ENCODE assay signal across 8 cellular contexts in the genomic region with DNA sequence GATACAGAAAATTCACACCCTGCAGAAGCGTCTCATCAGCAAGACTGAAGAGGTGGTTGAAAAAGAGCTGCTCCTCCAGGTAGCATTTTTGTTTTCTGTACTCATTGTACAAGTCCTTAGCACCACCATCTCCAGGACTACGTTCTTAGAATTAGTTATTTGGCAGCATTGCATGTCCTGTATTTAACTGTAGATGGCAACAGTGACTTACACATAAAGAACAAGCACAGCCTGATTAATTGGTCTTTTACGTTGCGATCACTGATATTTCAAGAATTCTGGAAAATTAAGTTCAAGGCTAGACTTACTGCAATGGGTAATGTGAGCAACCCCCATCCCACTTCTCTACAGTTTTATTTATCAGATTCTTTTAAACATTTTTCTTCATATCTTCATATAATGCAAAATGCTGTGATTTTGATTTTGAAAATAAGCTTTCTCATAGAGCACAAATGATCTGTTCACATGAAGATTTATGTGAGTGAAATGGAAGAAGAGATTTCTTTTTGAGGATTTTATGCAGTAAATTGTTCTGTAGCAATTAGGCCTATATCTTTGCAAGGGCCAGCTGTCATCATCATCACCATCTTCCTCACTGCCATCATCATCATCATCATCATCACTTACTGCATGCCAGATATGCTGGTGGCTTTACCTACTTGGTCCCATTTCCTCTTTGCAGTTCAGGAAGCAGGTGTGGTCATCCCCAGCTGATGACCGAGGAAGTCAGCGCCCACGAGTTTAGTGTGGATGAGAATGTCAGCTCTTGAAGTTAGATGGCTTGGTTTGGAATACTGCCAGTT. TPM values are rescaled to one million over a fixed set of nuclear protein-coding genes. Genes with fewer than 3 reads are reported as not detected.
A peak's percentile ranks its signal among the peaks of the same experiment; 100 is the strongest.
DNase-seq lines count a peak whose midpoint lies in the region; ATAC-seq and TF ChIP-seq lines count a peak whose summit lies in the region.

No MANE protein-coding gene starts in this region.

- H3K4me1 ChIP-seq in HEK293 (ENCODE audit: control insufficient read depth, insufficient read depth, low read length) (no peaks in the 10 kb centered on the region), SK-N-SH (ENCODE audit: control insufficient read depth in 1 of 2, insufficient read depth in 2 of 2, low read depth in 1 of 2, low read length in 1 of 2) (no peaks in the 10 kb centered on the region; a peak in 1 of 4 replicates)

- TF ChIP-seq RAD21 in SK-N-SH (IDR thresholded peaks at IDR 0.05; ENCODE audit: low read length): peak; percentile 93

- H3K27ac ChIP-seq in HEK293 (ENCODE audit: extremely low read depth, low read depth, low read length) (no peak overlapping the region), SK-N-SH (ENCODE audit: low read depth in 2 of 2, low read length in 1 of 2) (no peak overlapping the region)

- H3K4me3 Mint-ChIP-seq in immature natural killer cell: no peak overlapping the region

- H3K9me2 ChIP-seq in SK-N-SH: no peaks in the 10 kb centered on the region

- peak; percentile 55 for DNase-seq in DMS 273 (lab: John Stamatoyannopoulos, UW; ENCODE audit: unreplicated experiment)
- DNase-seq in SK-N-SH: peak; percentile 44
- DNase-seq in immature natural killer cell: peak in 2 of 3 donors; percentile 19 to 24

- no peaks in the 10 kb centered on the region for H3K9me3 Mint-ChIP-seq in immature natural killer cell

- H3K36me3 Mint-ChIP-seq in immature natural killer cell: no peaks in the 10 kb centered on the region

- CTCF ChIA-PET in HEK293 (lab: Yijun Ruan, JAX) (interaction anchor here (0.6 to 3.2 kb wide), 34 partner anchors 8 to 219 kb away, joined by 3 to 51 read pairs (median 4); no protein-coding TSS in a partner anchor), SK-N-SH (lab: Yijun Ruan, JAX) (interaction anchor here (0.6 to 6.3 kb wide), 76 partner anchors 9 to 615 kb away, joined by 3 to 111 read pairs (median 5); a partner anchor contains a TSS)

- TF ChIP-seq CTCF in HEK293 (tag by site-specific recombination; IDR thresholded peaks at IDR 0.05) (peak; percentile 35; the same call in 1 of the 2 replicates), SK-N-SH (IDR thresholded peaks at IDR 0.05) (peak; percentile 84)

- no peak overlapping the region for H3K9ac ChIP-seq in SK-N-SH

- no peaks in the 10 kb centered on the region for H3K9me3 ChIP-seq in HEK293 (ENCODE audit: control insufficient read depth, insufficient read depth, low read depth, low read length)
- H3K9me3 ChIP-seq in SK-N-SH: no peaks in the 10 kb centered on the region

- no peaks in the 10 kb centered on the region for H3K27me3 ChIP-seq in SK-N-SH (ENCODE audit: insufficient read depth)

- H2AFZ ChIP-seq in SK-N-SH (ENCODE audit: low read depth): no peak overlapping the region

- ATAC-seq in GM21825 (IDR thresholded peaks at IDR 0.05; ENCODE audit: unreplicated experiment): no peak
- no peak for ATAC-seq in HG03342 (IDR thresholded peaks at IDR 0.05; ENCODE audit: unreplicated experiment)
- no peak for ATAC-seq in HG02884 (IDR thresholded peaks at IDR 0.05; ENCODE audit: unreplicated experiment)
- no peak for ATAC-seq in HG03196 (IDR thresholded peaks at IDR 0.05; ENCODE audit: unreplicated experiment)

- POLR2A ChIA-PET in HEK293 (lab: Yijun Ruan, JAX): no interaction called here
- POLR2A ChIA-PET in SK-N-SH (lab: Yijun Ruan, JAX): interaction anchor here (1.8 kb wide), 1 partner anchor 216 kb away, joined by 4 read pairs; no protein-coding TSS in a partner anchor

- H3K79me2 ChIP-seq in SK-N-SH (ENCODE audit: insufficient read depth): no peaks in the 10 kb centered on the region

- H3K27me3 Mint-ChIP-seq in immature natural killer cell (ENCODE audit: low read depth in 3 of 3): peaks cover 0 to 13% (median 6%) of the 10 kb centered on the region in 3 donors

- H4K20me1 ChIP-seq in SK-N-SH (ENCODE audit: insufficient read depth): no peaks in the 10 kb centered on the region

- no peak overlapping the region for H3K4me2 ChIP-seq in SK-N-SH

- peaks cover 3 to 8% of the 10 kb centered on the region in 2 donors for H3K4me1 Mint-ChIP-seq in immature natural killer cell

- WGBS in SK-N-SH (ENCODE audit: low lambda C conversion rate): 46% methylated on average over 7 of the region's 7 CpGs

- no peak overlapping the region for H3K27ac Mint-ChIP-seq in immature natural killer cell

- no peak for TF ChIP-seq EP300 in SK-N-SH (IDR thresholded peaks at IDR 0.05; ENCODE audit: borderline replicate concordance in 1 of 2, low read depth in 1 of 2, low read length in 1 of 2)

- H3K36me3 ChIP-seq in HEK293 (ENCODE audit: control insufficient read depth in 2 of 2, insufficient read depth in 1 of 2, low read length in 2 of 2) (no peaks in the 10 kb centered on the region), SK-N-SH (replicated peaks in 1 of 2; ENCODE audit: control insufficient read depth in 1 of 2, insufficient read depth in 2 of 2, low read length in 1 of 2) (no peaks in the 10 kb centered on the region)

- no peak overlapping the region for H3K4me3 ChIP-seq in HEK293 (ENCODE audit: low read depth, low read length)
- H3K4me3 ChIP-seq in SK-N-SH (ENCODE audit: low read depth in 2 of 2, low read length in 1 of 2): no peak overlapping the region; a peak in 1 of 4 replicates

- H3F3A ChIP-seq in SK-N-SH (replicated peaks; ENCODE audit: insufficient read depth): peaks cover 6% of the 10 kb centered on the region

TF ChIP-seq in HEK293, 187 proteins besides CTCF, POLR2A, EP300 and RAD21 (continues in another document):
- TF ChIP-seq HOXD13 (CRISPR knock-in tag; IDR thresholded peaks at IDR 0.05; ENCODE audit: borderline replicate concordance): no peak
- TF ChIP-seq, protein P1, sequence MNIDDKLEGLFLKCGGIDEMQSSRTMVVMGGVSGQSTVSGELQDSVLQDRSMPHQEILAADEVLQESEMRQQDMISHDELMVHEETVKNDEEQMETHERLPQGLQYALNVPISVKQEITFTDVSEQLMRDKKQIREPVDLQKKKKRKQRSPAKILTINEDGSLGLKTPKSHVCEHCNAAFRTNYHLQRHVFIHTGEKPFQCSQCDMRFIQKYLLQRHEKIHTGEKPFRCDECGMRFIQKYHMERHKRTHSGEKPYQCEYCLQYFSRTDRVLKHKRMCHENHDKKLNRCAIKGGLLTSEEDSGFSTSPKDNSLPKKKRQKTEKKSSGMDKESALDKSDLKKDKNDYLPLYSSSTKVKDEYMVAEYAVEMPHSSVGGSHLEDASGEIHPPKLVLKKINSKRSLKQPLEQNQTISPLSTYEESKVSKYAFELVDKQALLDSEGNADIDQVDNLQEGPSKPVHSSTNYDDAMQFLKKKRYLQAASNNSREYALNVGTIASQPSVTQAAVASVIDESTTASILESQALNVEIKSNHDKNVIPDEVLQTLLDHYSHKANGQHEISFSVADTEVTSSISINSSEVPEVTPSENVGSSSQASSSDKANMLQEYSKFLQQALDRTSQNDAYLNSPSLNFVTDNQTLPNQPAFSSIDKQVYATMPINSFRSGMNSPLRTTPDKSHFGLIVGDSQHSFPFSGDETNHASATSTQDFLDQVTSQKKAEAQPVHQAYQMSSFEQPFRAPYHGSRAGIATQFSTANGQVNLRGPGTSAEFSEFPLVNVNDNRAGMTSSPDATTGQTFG (tag by site-specific recombination; IDR thresholded peaks at IDR 0.05; ENCODE audit: borderline replicate concordance): no peak
- no peak for TF ChIP-seq ZBTB1 (tag by site-specific recombination; IDR thresholded peaks at IDR 0.05)
- no peak for TF ChIP-seq ZNF792 (tag by site-specific recombination; IDR thresholded peaks at IDR 0.05)

TF ChIP-seq in SK-N-SH, 30 proteins besides CTCF, POLR2A, EP300 and RAD21:
- TF ChIP-seq RFX5 (IDR thresholded peaks at IDR 0.05; ENCODE audit: low read length) (no peak), SMC3 (IDR thresholded peaks at IDR 0.05; ENCODE audit: low read depth, low read length) (peak; percentile 76), FOXJ3 (CRISPR knock-in tag; IDR thresholded peaks at IDR 0.05) (no peak), EZH2phosphoT487 (IDR thresholded peaks at IDR 0.05; ENCODE audit: borderline replicate concordance, low read depth) (no peak), FOXM1 (IDR thresholded peaks at IDR 0.05; ENCODE audit: low read depth) (no peak)
- TF ChIP-seq, protein P2, sequence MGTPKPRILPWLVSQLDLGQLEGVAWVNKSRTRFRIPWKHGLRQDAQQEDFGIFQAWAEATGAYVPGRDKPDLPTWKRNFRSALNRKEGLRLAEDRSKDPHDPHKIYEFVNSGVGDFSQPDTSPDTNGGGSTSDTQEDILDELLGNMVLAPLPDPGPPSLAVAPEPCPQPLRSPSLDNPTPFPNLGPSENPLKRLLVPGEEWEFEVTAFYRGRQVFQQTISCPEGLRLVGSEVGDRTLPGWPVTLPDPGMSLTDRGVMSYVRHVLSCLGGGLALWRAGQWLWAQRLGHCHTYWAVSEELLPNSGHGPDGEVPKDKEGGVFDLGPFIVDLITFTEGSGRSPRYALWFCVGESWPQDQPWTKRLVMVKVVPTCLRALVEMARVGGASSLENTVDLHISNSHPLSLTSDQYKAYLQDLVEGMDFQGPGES (IDR thresholded peaks at IDR 0.05; ENCODE audit: low read depth, low read length): no peak

RNA-seq across cellular contexts. Expression of a gene that starts 53.3 kb away (rescaled TPM):
- polyA plus RNA-seq in SK-N-SH (2012; rRNA removed) (0.38 and 0.47 TPM in 2 replicates), immature natural killer cell (not detected)
- polyA plus RNA-seq in SK-N-SH (2012; cell fraction: cytosol; rRNA removed): 0.52 and 0.86 TPM in 2 replicates
- polyA plus RNA-seq in SK-N-SH (2012; cell fraction: nucleus; rRNA removed): 0.29 and 0.95 TPM in 2 replicates
